ENCODE assay signal across 1 cellular context in the genomic region with DNA sequence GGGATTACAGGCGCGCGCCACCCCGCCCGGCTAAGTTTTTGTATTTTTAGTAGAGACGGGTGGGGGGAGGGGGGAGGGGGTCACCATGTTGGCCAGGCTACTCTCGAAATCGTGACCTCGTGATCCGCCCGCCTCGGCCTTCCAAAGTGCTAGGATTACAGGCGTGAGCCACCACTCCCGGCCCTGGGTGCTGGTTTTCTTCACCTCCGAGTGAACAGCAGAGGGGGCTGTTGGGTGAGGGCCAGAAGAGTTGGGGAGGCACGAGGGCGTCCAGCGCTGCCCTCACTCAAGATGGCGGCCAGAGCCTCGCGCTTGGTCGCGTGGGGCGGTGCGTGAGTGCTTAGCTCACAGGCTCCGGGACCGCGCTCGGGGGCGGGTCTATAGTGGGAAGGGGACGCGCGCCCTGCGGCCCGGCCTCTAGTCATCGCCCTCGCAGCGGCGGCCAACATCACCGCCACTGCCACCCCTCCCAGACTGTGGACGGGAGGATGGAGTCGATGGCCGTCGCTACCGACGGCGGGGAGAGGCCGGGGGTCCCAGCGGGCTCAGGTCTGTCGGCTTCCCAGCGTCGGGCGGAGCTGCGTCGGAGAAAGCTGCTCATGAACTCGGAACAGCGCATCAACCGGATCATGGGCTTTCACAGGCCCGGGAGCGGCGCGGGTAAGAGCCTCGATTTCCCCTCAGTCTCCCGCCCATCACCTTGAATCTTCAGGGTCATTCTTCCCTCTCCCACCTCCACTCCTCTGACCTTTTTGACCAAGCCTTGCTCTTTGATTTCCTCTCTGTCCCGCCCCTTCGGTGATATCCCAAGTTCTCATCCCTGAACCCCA.
TF ChIP-seq lines count a peak whose summit lies in the region.

A gene (plus strand): TSS at position 416 of the 830 bp plus-strand sequence. CDS start 73 bp downstream, at position 489.

TF ChIP-seq in K562, 482 proteins besides CTCF, POLR2A, EP300 and RAD21 (continued from another document and continues in another):
- no peak for TF ChIP-seq ILF3 (IDR thresholded peaks at IDR 0.05; ENCODE audit: borderline replicate concordance)
- TF ChIP-seq, protein P1, sequence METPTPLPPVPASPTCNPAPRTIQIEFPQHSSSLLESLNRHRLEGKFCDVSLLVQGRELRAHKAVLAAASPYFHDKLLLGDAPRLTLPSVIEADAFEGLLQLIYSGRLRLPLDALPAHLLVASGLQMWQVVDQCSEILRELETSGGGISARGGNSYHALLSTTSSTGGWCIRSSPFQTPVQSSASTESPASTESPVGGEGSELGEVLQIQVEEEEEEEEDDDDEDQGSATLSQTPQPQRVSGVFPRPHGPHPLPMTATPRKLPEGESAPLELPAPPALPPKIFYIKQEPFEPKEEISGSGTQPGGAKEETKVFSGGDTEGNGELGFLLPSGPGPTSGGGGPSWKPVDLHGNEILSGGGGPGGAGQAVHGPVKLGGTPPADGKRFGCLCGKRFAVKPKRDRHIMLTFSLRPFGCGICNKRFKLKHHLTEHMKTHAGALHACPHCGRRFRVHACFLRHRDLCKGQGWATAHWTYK (CRISPR knock-in tag; IDR thresholded peaks at IDR 0.05): peak; percentile 57; the same call in 1 of the 2 replicates
- peak; percentile 55 for TF ChIP-seq ESRRA (IDR thresholded peaks at IDR 0.05; ENCODE audit: borderline replicate concordance, low read depth)
- no peak; the same call in 1 of the 2 replicates for TF ChIP-seq ELF4 (CRISPR knock-in tag; IDR thresholded peaks at IDR 0.05)
- TF ChIP-seq POLR2AphosphoS2 (IDR thresholded peaks at IDR 0.05; ENCODE audit: low read length): no peak
- TF ChIP-seq, protein P2, sequence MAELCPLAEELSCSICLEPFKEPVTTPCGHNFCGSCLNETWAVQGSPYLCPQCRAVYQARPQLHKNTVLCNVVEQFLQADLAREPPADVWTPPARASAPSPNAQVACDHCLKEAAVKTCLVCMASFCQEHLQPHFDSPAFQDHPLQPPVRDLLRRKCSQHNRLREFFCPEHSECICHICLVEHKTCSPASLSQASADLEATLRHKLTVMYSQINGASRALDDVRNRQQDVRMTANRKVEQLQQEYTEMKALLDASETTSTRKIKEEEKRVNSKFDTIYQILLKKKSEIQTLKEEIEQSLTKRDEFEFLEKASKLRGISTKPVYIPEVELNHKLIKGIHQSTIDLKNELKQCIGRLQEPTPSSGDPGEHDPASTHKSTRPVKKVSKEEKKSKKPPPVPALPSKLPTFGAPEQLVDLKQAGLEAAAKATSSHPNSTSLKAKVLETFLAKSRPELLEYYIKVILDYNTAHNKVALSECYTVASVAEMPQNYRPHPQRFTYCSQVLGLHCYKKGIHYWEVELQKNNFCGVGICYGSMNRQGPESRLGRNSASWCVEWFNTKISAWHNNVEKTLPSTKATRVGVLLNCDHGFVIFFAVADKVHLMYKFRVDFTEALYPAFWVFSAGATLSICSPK (IDR thresholded peaks at IDR 0.05; ENCODE audit: borderline replicate concordance): no peak
- TF ChIP-seq MAZ (CRISPR knock-in tag; conservative IDR thresholded peaks at IDR 0.05 in 1 of 2, IDR thresholded peaks at IDR 0.05 in 1 of 2): peak; percentile 88 to 98
- TF ChIP-seq, protein P3, sequence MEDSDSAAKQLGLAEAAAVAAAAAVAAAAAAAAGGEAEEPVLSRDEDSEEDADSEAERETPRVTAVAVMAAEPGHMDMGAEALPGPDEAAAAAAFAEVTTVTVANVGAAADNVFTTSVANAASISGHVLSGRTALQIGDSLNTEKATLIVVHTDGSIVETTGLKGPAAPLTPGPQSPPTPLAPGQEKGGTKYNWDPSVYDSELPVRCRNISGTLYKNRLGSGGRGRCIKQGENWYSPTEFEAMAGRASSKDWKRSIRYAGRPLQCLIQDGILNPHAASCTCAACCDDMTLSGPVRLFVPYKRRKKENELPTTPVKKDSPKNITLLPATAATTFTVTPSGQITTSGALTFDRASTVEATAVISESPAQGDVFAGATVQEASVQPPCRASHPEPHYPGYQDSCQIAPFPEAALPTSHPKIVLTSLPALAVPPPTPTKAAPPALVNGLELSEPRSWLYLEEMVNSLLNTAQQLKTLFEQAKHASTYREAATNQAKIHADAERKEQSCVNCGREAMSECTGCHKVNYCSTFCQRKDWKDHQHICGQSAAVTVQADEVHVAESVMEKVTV (CRISPR knock-in tag; IDR thresholded peaks at IDR 0.05): peak; percentile 30; the same call in 1 of the 2 replicates
- TF ChIP-seq ZNF347 (CRISPR knock-in tag; IDR thresholded peaks at IDR 0.05; ENCODE audit: low read depth): no peak
- TF ChIP-seq MTA3 (IDR thresholded peaks at IDR 0.05; ENCODE audit: borderline replicate concordance): peak; percentile 78; the same call in 1 of the 2 replicates
- TF ChIP-seq ZNF445 (CRISPR knock-in tag; IDR thresholded peaks at IDR 0.05; ENCODE audit: low read depth): no peak
- peak; percentile 99 for TF ChIP-seq CXXC5 (CRISPR knock-in tag; IDR thresholded peaks at IDR 0.05)
- peak; percentile 43; the same call in 1 of the 2 replicates for TF ChIP-seq TCF7 (IDR thresholded peaks at IDR 0.05; ENCODE audit: borderline replicate concordance)
- TF ChIP-seq PYGO2 (tag; IDR thresholded peaks at IDR 0.05): no peak
- no peak for TF ChIP-seq FUS (optimal IDR thresholded peaks at IDR 0.05; ENCODE audit: low read depth, low read length)
- no peak; the same call in 1 of the 2 replicates for TF ChIP-seq STAG1 (CRISPR knock-in tag; IDR thresholded peaks at IDR 0.05; ENCODE audit: borderline replicate concordance)
- peak; percentile 77 for TF ChIP-seq RNF2 (IDR thresholded peaks at IDR 0.05)
- TF ChIP-seq, protein P4, sequence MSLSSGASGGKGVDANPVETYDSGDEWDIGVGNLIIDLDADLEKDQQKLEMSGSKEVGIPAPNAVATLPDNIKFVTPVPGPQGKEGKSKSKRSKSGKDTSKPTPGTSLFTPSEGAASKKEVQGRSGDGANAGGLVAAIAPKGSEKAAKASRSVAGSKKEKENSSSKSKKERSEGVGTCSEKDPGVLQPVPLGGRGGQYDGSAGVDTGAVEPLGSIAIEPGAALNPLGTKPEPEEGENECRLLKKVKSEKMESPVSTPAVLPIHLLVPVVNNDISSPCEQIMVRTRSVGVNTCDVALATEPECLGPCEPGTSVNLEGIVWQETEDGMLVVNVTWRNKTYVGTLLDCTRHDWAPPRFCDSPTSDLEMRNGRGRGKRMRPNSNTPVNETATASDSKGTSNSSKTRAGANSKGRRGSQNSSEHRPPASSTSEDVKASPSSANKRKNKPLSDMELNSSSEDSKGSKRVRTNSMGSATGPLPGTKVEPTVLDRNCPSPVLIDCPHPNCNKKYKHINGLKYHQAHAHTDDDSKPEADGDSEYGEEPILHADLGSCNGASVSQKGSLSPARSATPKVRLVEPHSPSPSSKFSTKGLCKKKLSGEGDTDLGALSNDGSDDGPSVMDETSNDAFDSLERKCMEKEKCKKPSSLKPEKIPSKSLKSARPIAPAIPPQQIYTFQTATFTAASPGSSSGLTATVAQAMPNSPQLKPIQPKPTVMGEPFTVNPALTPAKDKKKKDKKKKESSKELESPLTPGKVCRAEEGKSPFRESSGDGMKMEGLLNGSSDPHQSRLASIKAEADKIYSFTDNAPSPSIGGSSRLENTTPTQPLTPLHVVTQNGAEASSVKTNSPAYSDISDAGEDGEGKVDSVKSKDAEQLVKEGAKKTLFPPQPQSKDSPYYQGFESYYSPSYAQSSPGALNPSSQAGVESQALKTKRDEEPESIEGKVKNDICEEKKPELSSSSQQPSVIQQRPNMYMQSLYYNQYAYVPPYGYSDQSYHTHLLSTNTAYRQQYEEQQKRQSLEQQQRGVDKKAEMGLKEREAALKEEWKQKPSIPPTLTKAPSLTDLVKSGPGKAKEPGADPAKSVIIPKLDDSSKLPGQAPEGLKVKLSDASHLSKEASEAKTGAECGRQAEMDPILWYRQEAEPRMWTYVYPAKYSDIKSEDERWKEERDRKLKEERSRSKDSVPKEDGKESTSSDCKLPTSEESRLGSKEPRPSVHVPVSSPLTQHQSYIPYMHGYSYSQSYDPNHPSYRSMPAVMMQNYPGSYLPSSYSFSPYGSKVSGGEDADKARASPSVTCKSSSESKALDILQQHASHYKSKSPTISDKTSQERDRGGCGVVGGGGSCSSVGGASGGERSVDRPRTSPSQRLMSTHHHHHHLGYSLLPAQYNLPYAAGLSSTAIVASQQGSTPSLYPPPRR (CRISPR knock-in tag; IDR thresholded peaks at IDR 0.05; ENCODE audit: borderline replicate concordance): no peak
- TF ChIP-seq, protein P5, sequence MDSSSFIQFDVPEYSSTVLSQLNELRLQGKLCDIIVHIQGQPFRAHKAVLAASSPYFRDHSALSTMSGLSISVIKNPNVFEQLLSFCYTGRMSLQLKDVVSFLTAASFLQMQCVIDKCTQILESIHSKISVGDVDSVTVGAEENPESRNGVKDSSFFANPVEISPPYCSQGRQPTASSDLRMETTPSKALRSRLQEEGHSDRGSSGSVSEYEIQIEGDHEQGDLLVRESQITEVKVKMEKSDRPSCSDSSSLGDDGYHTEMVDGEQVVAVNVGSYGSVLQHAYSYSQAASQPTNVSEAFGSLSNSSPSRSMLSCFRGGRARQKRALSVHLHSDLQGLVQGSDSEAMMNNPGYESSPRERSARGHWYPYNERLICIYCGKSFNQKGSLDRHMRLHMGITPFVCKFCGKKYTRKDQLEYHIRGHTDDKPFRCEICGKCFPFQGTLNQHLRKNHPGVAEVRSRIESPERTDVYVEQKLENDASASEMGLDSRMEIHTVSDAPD (CRISPR knock-in tag; IDR thresholded peaks at IDR 0.05): no peak
- TF ChIP-seq DACH1 (IDR thresholded peaks at IDR 0.05; ENCODE audit: partially characterized antibody): no peak
- no peak for TF ChIP-seq ZNF696 (CRISPR knock-in tag; conservative IDR thresholded peaks at IDR 0.05)
- no peak for TF ChIP-seq SMARCB1 (IDR thresholded peaks at IDR 0.05; ENCODE audit: insufficient read length, low read depth)
- TF ChIP-seq KLF16 (IDR thresholded peaks at IDR 0.05): no peak
- TF ChIP-seq, protein P6, sequence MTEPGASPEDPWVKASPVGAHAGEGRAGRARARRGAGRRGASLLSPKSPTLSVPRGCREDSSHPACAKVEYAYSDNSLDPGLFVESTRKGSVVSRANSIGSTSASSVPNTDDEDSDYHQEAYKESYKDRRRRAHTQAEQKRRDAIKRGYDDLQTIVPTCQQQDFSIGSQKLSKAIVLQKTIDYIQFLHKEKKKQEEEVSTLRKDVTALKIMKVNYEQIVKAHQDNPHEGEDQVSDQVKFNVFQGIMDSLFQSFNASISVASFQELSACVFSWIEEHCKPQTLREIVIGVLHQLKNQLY (CRISPR knock-in tag; conservative IDR thresholded peaks at IDR 0.05): no peak
- TF ChIP-seq, protein P7, sequence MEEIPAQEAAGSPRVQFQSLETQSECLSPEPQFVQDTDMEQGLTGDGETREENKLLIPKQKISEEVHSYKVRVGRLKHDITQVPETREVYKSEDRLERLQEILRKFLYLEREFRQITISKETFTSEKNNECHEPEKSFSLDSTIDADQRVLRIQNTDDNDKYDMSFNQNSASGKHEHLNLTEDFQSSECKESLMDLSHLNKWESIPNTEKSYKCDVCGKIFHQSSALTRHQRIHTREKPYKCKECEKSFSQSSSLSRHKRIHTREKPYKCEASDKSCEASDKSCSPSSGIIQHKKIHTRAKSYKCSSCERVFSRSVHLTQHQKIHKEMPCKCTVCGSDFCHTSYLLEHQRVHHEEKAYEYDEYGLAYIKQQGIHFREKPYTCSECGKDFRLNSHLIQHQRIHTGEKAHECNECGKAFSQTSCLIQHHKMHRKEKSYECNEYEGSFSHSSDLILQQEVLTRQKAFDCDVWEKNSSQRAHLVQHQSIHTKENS (CRISPR knock-in tag; IDR thresholded peaks at IDR 0.05): no peak
- TF ChIP-seq ETV1 (tag; conservative IDR thresholded peaks at IDR 0.05; ENCODE audit: low read depth): no peak
- no peak for TF ChIP-seq NCOA4 (IDR thresholded peaks at IDR 0.05; ENCODE audit: partially characterized antibody)
- peak; percentile 83 for TF ChIP-seq NCOA6 (IDR thresholded peaks at IDR 0.05)
- no peak for TF ChIP-seq SRSF9 (IDR thresholded peaks at IDR 0.05; ENCODE audit: borderline replicate concordance, low read depth, low read length)
- TF ChIP-seq ERF (CRISPR knock-in tag; IDR thresholded peaks at IDR 0.05): no peak
- TF ChIP-seq MCM5 (IDR thresholded peaks at IDR 0.05; ENCODE audit: low read depth): no peak
- TF ChIP-seq, protein P8, sequence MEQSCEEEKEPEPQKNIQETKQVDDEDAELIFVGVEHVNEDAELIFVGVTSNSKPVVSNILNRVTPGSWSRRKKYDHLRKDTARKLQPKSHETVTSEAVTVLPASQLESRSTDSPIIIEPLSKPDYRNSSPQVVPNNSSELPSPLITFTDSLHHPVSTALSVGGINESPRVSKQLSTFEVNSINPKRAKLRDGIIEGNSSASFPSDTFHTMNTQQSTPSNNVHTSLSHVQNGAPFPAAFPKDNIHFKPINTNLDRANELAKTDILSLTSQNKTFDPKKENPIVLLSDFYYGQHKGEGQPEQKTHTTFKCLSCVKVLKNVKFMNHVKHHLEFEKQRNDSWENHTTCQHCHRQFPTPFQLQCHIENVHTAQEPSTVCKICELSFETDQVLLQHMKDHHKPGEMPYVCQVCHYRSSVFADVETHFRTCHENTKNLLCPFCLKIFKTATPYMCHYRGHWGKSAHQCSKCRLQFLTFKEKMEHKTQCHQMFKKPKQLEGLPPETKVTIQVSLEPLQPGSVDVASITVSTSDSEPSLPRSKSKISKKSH (CRISPR knock-in tag; IDR thresholded peaks at IDR 0.05): no peak
- TF ChIP-seq ZNF644 (tag; IDR thresholded peaks at IDR 0.05; ENCODE audit: low read depth): peak; percentile 73
- TF ChIP-seq TRIM24 (IDR thresholded peaks at IDR 0.05): no peak
- no peak for TF ChIP-seq ZFP36 (IDR thresholded peaks at IDR 0.05; ENCODE audit: low read depth, low read length, partially characterized antibody)
- TF ChIP-seq SP1 (CRISPR knock-in tag; IDR thresholded peaks at IDR 0.05): peak; percentile 98
- TF ChIP-seq, protein P9, sequence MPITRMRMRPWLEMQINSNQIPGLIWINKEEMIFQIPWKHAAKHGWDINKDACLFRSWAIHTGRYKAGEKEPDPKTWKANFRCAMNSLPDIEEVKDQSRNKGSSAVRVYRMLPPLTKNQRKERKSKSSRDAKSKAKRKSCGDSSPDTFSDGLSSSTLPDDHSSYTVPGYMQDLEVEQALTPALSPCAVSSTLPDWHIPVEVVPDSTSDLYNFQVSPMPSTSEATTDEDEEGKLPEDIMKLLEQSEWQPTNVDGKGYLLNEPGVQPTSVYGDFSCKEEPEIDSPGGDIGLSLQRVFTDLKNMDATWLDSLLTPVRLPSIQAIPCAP (CRISPR knock-in tag; IDR thresholded peaks at IDR 0.05; ENCODE audit: borderline replicate concordance): no peak
- no peak for TF ChIP-seq HIVEP1 (CRISPR knock-in tag; IDR thresholded peaks at IDR 0.05)
- no peak for TF ChIP-seq ZNF830 (CRISPR knock-in tag; IDR thresholded peaks at IDR 0.05)
- TF ChIP-seq TAF7 (tag; IDR thresholded peaks at IDR 0.05): peak; percentile 55; the same call in 1 of the 2 replicates
- TF ChIP-seq SP2 (IDR thresholded peaks at IDR 0.05; ENCODE audit: extremely low read depth, low read depth, low read length, poor library complexity, severe bottlenecking): no peak
- no peak for TF ChIP-seq SMAD3 (CRISPR knock-in tag; conservative IDR thresholded peaks at IDR 0.05)
- TF ChIP-seq ILK (tag; IDR thresholded peaks at IDR 0.05; ENCODE audit: borderline replicate concordance, low read depth): no peak
